1 cellular context compared by ENCODE assay signal in the genomic region with DNA sequence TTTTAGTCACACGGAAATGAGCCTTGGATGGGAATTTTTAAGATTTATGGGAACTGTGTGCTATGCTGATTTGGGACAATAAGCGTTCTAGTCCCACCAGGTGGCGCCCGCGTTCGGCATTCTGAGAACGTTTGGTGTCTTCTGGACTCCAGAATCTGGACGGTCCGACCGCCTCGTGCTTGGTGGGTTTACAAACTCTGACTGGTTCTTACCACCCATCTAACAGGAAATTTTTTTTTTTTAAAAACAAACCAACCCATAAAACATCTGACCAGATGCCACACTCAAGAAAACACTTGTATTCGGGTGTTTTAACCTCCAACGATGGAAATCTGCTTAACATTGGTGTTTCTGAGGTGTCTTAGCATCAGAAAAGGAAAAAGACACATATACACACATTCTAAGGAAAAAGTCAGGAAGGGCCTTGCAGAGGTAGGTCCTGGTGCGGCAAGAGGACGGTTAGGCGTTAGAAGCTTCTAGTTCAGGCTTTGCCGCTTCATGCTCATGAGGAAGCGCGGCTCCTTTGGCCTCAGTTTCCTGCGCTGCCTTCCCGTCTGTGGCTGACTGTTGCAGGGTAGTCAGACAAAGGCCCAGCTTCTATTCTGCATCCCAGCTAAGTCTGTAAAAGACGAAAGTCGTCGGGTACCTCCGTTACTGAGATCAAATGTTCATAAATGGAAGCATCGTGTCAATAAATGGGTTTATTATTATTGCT.
TF ChIP-seq lines count a peak whose summit lies in the region.

No MANE protein-coding gene starts in this region.

TF ChIP-seq in H1, 55 proteins besides CTCF, POLR2A, EP300 and RAD21:
- TF ChIP-seq, protein P1, sequence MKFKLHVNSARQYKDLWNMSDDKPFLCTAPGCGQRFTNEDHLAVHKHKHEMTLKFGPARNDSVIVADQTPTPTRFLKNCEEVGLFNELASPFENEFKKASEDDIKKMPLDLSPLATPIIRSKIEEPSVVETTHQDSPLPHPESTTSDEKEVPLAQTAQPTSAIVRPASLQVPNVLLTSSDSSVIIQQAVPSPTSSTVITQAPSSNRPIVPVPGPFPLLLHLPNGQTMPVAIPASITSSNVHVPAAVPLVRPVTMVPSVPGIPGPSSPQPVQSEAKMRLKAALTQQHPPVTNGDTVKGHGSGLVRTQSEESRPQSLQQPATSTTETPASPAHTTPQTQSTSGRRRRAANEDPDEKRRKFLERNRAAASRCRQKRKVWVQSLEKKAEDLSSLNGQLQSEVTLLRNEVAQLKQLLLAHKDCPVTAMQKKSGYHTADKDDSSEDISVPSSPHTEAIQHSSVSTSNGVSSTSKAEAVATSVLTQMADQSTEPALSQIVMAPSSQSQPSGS (IDR thresholded peaks at IDR 0.05; ENCODE audit: low read length) = no peak
- no peak for TF ChIP-seq SP2 (IDR thresholded peaks at IDR 0.05; ENCODE audit: low read length)
- no peak for TF ChIP-seq KDM1A (IDR thresholded peaks at IDR 0.05; ENCODE audit: borderline replicate concordance, low read length)
- TF ChIP-seq, protein P2, sequence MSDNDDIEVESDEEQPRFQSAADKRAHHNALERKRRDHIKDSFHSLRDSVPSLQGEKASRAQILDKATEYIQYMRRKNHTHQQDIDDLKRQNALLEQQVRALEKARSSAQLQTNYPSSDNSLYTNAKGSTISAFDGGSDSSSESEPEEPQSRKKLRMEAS (IDR thresholded peaks at IDR 0.05) = peak; percentile 50
- TF ChIP-seq TEAD4 (IDR thresholded peaks at IDR 0.05; ENCODE audit: low read depth, low read length) = 0 out of 2 replicates have a peak, but pooled peaks have one; percentile 42
- TF ChIP-seq, protein P3, sequence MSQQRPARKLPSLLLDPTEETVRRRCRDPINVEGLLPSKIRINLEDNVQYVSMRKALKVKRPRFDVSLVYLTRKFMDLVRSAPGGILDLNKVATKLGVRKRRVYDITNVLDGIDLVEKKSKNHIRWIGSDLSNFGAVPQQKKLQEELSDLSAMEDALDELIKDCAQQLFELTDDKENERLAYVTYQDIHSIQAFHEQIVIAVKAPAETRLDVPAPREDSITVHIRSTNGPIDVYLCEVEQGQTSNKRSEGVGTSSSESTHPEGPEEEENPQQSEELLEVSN (IDR thresholded peaks at IDR 0.05) = 0 out of 2 replicates have a peak, but pooled peaks have one; percentile 11
- TF ChIP-seq RNF2 (IDR thresholded peaks at IDR 0.05; ENCODE audit: borderline replicate concordance, low read depth, low read length, missing control alignments, poor library complexity, severe bottlenecking) = no peak
- no peak for TF ChIP-seq POLR2AphosphoS5 (IDR thresholded peaks at IDR 0.05; ENCODE audit: low read depth, low read length)
- 0 out of 2 replicates have a peak, but pooled peaks have one; percentile 9 for TF ChIP-seq SUZ12 (IDR thresholded peaks at IDR 0.05; ENCODE audit: low read length)
- TF ChIP-seq CEBPB (IDR thresholded peaks at IDR 0.05; ENCODE audit: low read depth, low read length) = no peak
- TF ChIP-seq, protein P4, sequence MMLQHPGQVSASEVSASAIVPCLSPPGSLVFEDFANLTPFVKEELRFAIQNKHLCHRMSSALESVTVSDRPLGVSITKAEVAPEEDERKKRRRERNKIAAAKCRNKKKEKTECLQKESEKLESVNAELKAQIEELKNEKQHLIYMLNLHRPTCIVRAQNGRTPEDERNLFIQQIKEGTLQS (IDR thresholded peaks at IDR 0.05; ENCODE audit: insufficient read depth, low read depth, low read length) = 0 out of 2 replicates have a peak, but pooled peaks have one; percentile 34
